In genomic region chr9:22100626-22101025, GRCh38 we compare ENCODE assay signal across 19 cellular contexts.
DNase-seq lines count a peak whose midpoint lies in the region; ATAC-seq, FAIRE-seq and TF ChIP-seq lines count a peak whose summit lies in the region.
"Had no signal": no experiment of that assay in that cellular context is flagged by ENCODE, and none has a peak within 500 bp of the region (broad histone marks: within the 10 kb centered on the region; RNA-seq: fewer than 3 reads in every experiment).

No MANE protein-coding gene starts in this region.

- no peaks in the 10 kb centered on the region for H3K79me1 ChIP-seq in H9 (ENCODE audit: insufficient read depth, low read depth, low read length, poor library complexity, severe bottlenecking)

- no peak overlapping the region for H4K5ac ChIP-seq in H9 (ENCODE audit: insufficient read length, low read depth, low read length)

- no peak overlapping the region for H2BK5ac ChIP-seq in H9 (ENCODE audit: insufficient read length, low read length)

- H2AFZ ChIP-seq in H9 (ENCODE audit: low read length) (no peak overlapping the region), GM12878 (ENCODE audit: control insufficient read depth, low read depth, low read length) (no peak overlapping the region)

- no peaks in the 10 kb centered on the region for H3K36me3 ChIP-seq in GM12878 (ENCODE audit: control insufficient read depth in 2 of 2, insufficient read depth in 2 of 2, low read length in 1 of 2)
- no peaks in the 10 kb centered on the region for H3K36me3 ChIP-seq in liver (ENCODE audit: control insufficient read depth in 4 of 4, insufficient read depth in 3 of 4, low read depth in 1 of 4, low read length in 3 of 4)
- H3K36me3 ChIP-seq: SJCRH30 had no signal

- RAD21 ChIA-PET in GM12878 (lab: Charles Lee; ENCODE audit: unreplicated experiment): no interaction called here

- SMC1A ChIA-PET in GM12878 (lab: Charles Lee; ENCODE audit: uncharacterized antibody, unreplicated experiment): interaction anchor here (1.1 kb wide), 1 partner anchor 11 kb away, joined by 3 read pairs; no protein-coding TSS in a partner anchor

- H2BK12ac ChIP-seq in H9 (ENCODE audit: insufficient read length, low read depth, low read length): no peak overlapping the region

- ATAC-seq in GM12878 (peak; percentile 44; the same call in 2 of the 3 replicates), GM21528 (IDR thresholded peaks at IDR 0.05; ENCODE audit: low FRiP score, unreplicated experiment) (no peak)

- no peaks in the 10 kb centered on the region for H3K27me3 Mint-ChIP-seq in H9 (ENCODE audit: low read depth)

- no peak for TF ChIP-seq EP300 in GM12878 (IDR thresholded peaks at IDR 0.05; ENCODE audit: borderline replicate concordance in 1 of 2, control insufficient read depth in 1 of 2, low read depth in 2 of 2, low read length in 2 of 2)

- no peak overlapping the region for H4K8ac ChIP-seq in H9 (replicated peaks; ENCODE audit: insufficient read length, low read depth, low read length)

- CTCF ChIA-PET in GM12878 (lab: Yijun Ruan, JAX): interaction anchor here (1.4 kb wide), 1 partner anchor 19 kb away, joined by 6 read pairs; no protein-coding TSS in a partner anchor

- no peak overlapping the region for H3K9ac ChIP-seq in H9 (ENCODE audit: extremely low read depth, insufficient read length, low read length)
- H3K9ac ChIP-seq in GM12878 (ENCODE audit: control insufficient read depth, insufficient read depth, low read length): no peak overlapping the region
- no peak overlapping the region for H3K9ac ChIP-seq in liver (ENCODE audit: low read depth in 1 of 2, low read length in 2 of 2)

- intact Hi-C loops in GM12878 (cut with micrococcal nuclease; ENCODE audit: unreplicated experiment): loop anchor here (10.0 kb wide), 1 partner anchor 144 kb away; no protein-coding TSS in a partner anchor

- H3K23ac ChIP-seq in H9 (ENCODE audit: insufficient read length, low read depth, low read length): no peak overlapping the region

- no peak overlapping the region for H2BK15ac ChIP-seq in H9 (ENCODE audit: low read depth, low read length)

- no peaks in the 10 kb centered on the region for H3K36me3 Mint-ChIP-seq in H9 (ENCODE audit: insufficient read depth in 1 of 3, low read depth in 3 of 3)

- H2BK20ac ChIP-seq in H9 (ENCODE audit: low read depth, low read length, poor library complexity, severe bottlenecking): no peak overlapping the region

- H3K56ac ChIP-seq in H9 (ENCODE audit: insufficient read length, low read depth, low read length): no peak overlapping the region

- H2BK120ac ChIP-seq in H9 (ENCODE audit: low read depth, low read length, poor library complexity, severe bottlenecking): no peak overlapping the region

- WGBS in H9 (ENCODE audit: extremely low coverage, insufficient read length, low lambda C conversion rate): no CpG with 5 or more reads among the region's 2 CpGs
- WGBS in GM12878 (ENCODE audit: insufficient coverage, insufficient replicate concordance, low lambda C conversion rate, missing lambda C conversion rate): 2% methylated on average over 2 of the region's 2 CpGs
- WGBS in liver: 82% methylated on average over 2 of the region's 2 CpGs

- POLR2A ChIA-PET in GM12878 (lab: Charles Lee): no interaction called here

- TF ChIP-seq CTCF in H9 (conservative IDR thresholded peaks at IDR 0.05): peak; percentile 62
- peak in 2 of 3 experiments; percentile 30 to 35; a peak in 2 of 6 replicates for TF ChIP-seq CTCF in GM12878 (IDR thresholded peaks at IDR 0.05 in 2 of 3, conservative IDR thresholded peaks at IDR 0.05 in 1 of 3; ENCODE audit: control insufficient read depth in 2 of 3, extremely low read depth in 1 of 3, insufficient read depth in 1 of 3, low read depth in 3 of 3, low read length in 3 of 3)
- TF ChIP-seq CTCF in liver (IDR thresholded peaks at IDR 0.05; ENCODE audit: low read depth, low read length, missing input control): peak; percentile 10

- H3K27ac Mint-ChIP-seq in H9: no peak overlapping the region
- H3K27ac Mint-ChIP-seq: activated T-cell treated with anti-CD3 and anti-CD28 coated beads, Interleukin-2, amount 50 U/mL, for 24 hours; IgD-negative memory B cell had no signal

- peaks cover 19 to 20% of the 10 kb centered on the region in 2 experiments for H3K4me1 Mint-ChIP-seq in H9

- H3K27me3 ChIP-seq in H9 (ENCODE audit: insufficient read depth, low read length) (no peaks in the 10 kb centered on the region), GM12878 (replicated peaks in 1 of 2; ENCODE audit: control insufficient read depth in 2 of 2, insufficient read depth in 2 of 2, low read length in 1 of 2) (peaks cover 0 to 3% of the 10 kb centered on the region in 2 experiments; a peak in 1 of 4 replicates), liver (ENCODE audit: control insufficient read depth in 4 of 4, insufficient read depth in 4 of 4, low read length in 3 of 4) (no peaks in the 10 kb centered on the region)
- H3K27me3 ChIP-seq: SJCRH30, testis had no signal

- no peaks in the 10 kb centered on the region for H3K9me3 ChIP-seq in H9 (ENCODE audit: control insufficient read depth, low read depth, low read length)
- no peaks in the 10 kb centered on the region for H3K9me3 ChIP-seq in GM12878 (replicated peaks; ENCODE audit: control insufficient read depth, insufficient read depth, low read length)
- H3K9me3 ChIP-seq in liver (ENCODE audit: control insufficient read depth in 4 of 4, low read length in 3 of 4): no peaks in the 10 kb centered on the region
- H3K9me3 ChIP-seq: SJCRH30, testis had no signal

- H3K79me2 ChIP-seq in H9 (ENCODE audit: insufficient read depth, low read length): no peaks in the 10 kb centered on the region
- no peaks in the 10 kb centered on the region for H3K79me2 ChIP-seq in GM12878 (ENCODE audit: control insufficient read depth, insufficient read depth, low read length)

- H2AK5ac ChIP-seq in H9 (ENCODE audit: insufficient read length, low read length): no peak overlapping the region

- DNase-seq in ELR (ENCODE audit: low read depth) (peak; percentile 32), H9 (no peak), GM12878 (ENCODE audit: low read depth, low spot score) (no peak), OCI-M2 (lab: John Stamatoyannopoulos, UW; ENCODE audit: unreplicated experiment) (no peak), LoVo (ENCODE audit: low spot score) (no peak)
- DNase-seq in activated CD4-positive, CD25-positive, alpha-beta regulatory T cell (lab: John Stamatoyannopoulos, UW): no peak
- DNase-seq: activated CD4-positive, alpha-beta T cell treated with anti-CD3 and anti-CD28 coated beads for 48 hours; activated T-cell treated with anti-CD3 and anti-CD28 coated beads, Interleukin-2, amount 50 U/mL, for 24 hours; C1 segment of cervical spinal cord; NCI-H1417; NCI-H2227 treated with DMSO at 0.1 percent for 48 hours; nucleus accumbens; SJCRH30; stimulated activated CD4-positive, alpha-beta T cell treated with anti-CD3 and anti-CD28 coated beads, Interleukin-4, amount 100 ng/mL, for 4 hours; T1000; testis had no signal

- no peak for FAIRE-seq in GM12878 (lab: Jason Lieb, UNC)

- no peak overlapping the region for H3K4me3 Mint-ChIP-seq in H9
- H3K4me3 Mint-ChIP-seq: activated T-cell treated with anti-CD3 and anti-CD28 coated beads, Interleukin-2, amount 50 U/mL, for 24 hours; IgD-negative memory B cell had no signal

- no peak overlapping the region for H3K27ac ChIP-seq in H9 (ENCODE audit: insufficient read length, low read depth, low read length)
- H3K27ac ChIP-seq in GM12878 (ENCODE audit: control insufficient read depth, insufficient read depth): no peak overlapping the region
- H3K27ac ChIP-seq in liver (ENCODE audit: low read depth in 1 of 2, low read length in 2 of 2): no peak overlapping the region
- H3K27ac ChIP-seq: SJCRH30, testis had no signal

- H3K23me2 ChIP-seq in H9 (ENCODE audit: insufficient read length, low read depth, low read length, poor library complexity, severe bottlenecking): no peaks in the 10 kb centered on the region

- H4K20me1 ChIP-seq in H9 (ENCODE audit: control insufficient read depth, insufficient read depth, insufficient read length): no peaks in the 10 kb centered on the region
- H4K20me1 ChIP-seq in GM12878 (ENCODE audit: control insufficient read depth, insufficient read depth): no peaks in the 10 kb centered on the region

- H3K4me1 ChIP-seq in H9 (ENCODE audit: insufficient read depth, low read length) (peaks cover 5% of the 10 kb centered on the region; the same call in 1 of the 2 replicates), GM12878 (ENCODE audit: control insufficient read depth, insufficient read depth, low read length) (peaks cover 6% of the 10 kb centered on the region), liver (ENCODE audit: control insufficient read depth in 4 of 4, insufficient read depth in 4 of 4, low read length in 3 of 4) (no peaks in the 10 kb centered on the region)
- H3K4me1 ChIP-seq: testis had no signal

- H3K4ac ChIP-seq in H9 (ENCODE audit: low read depth, low read length): no peak overlapping the region

- TF ChIP-seq RAD21 in GM12878 (IDR thresholded peaks at IDR 0.05; ENCODE audit: insufficient read depth, low read depth, low read length) (no peak), liver (IDR thresholded peaks at IDR 0.05) (no peak)

- H3K18ac ChIP-seq in H9 (ENCODE audit: insufficient read length, low read depth, low read length): no peak overlapping the region

- in situ Hi-C loops in GM12878 (cut with MboI): no loop called here

- H3K4me2 ChIP-seq in H9 (ENCODE audit: insufficient read depth, insufficient read length, low read length) (no peak overlapping the region), GM12878 (ENCODE audit: control insufficient read depth, insufficient read depth) (no peak overlapping the region)

- H3K4me3 ChIP-seq in GM12878 (no peak overlapping the region), liver (ENCODE audit: low read depth in 1 of 3, low read length in 3 of 3) (no peak overlapping the region)
- H3K4me3 ChIP-seq: SJCRH30, testis had no signal

- BruUV-seq in GM12878 (replicated peaks; lab: Mats Ljungman, UMichigan): no TSS peak

- no peak overlapping the region for H3K14ac ChIP-seq in H9 (ENCODE audit: insufficient read depth, low read length)

- no peak overlapping the region for H4K91ac ChIP-seq in H9 (ENCODE audit: insufficient read length, low read depth, low read length)

- H3K9me3 Mint-ChIP-seq in H9: no peaks in the 10 kb centered on the region
- H3K9me3 Mint-ChIP-seq: activated T-cell treated with anti-CD3 and anti-CD28 coated beads, Interleukin-2, amount 50 U/mL, for 24 hours; IgD-negative memory B cell had no signal

- no peak for TF ChIP-seq POLR2A in GM12878 (IDR thresholded peaks at IDR 0.05; ENCODE audit: low read depth, low read length)

- no peak overlapping the region for H3T11ph ChIP-seq in H9 (ENCODE audit: low read length)

TF ChIP-seq in GM12878, 131 proteins besides CTCF, POLR2A, EP300 and RAD21 (continues in another document):
- TF ChIP-seq HCFC1 (IDR thresholded peaks at IDR 0.05; ENCODE audit: low read length) (no peak), KLF5 (IDR thresholded peaks at IDR 0.05; ENCODE audit: partially characterized antibody) (no peak)

TF ChIP-seq in liver, 16 proteins besides CTCF, POLR2A, EP300 and RAD21 (continues in another document):
- TF ChIP-seq HNF4G (IDR thresholded peaks at IDR 0.05) (no peak), SP1 (IDR thresholded peaks at IDR 0.05) (no peak), GABPA (IDR thresholded peaks at IDR 0.05 in 1 of 2, conservative IDR thresholded peaks at IDR 0.05 in 1 of 2) (no peak), FOXA1 (IDR thresholded peaks at IDR 0.05) (no peak), FOXA2 (IDR thresholded peaks at IDR 0.05) (no peak), RXRA (IDR thresholded peaks at IDR 0.05) (no peak), YY1 (IDR thresholded peaks at IDR 0.05) (no peak)

Comparison
In these comparisons a context has a peak if more than half of its experiments do, and no peak if none do; other contexts are left out.
1. CTCF ChIP-seq: peak in every context shown above with its lines; median percentile 62 in H9; 32 in GM12878; 10 in liver.